ENCODE assay signal across 16 cellular contexts in genomic region chr11:115287266-115287665, GRCh38.
"Had no signal": no experiment of that assay in that cellular context is flagged by ENCODE, and none has a peak within 500 bp of the region (broad histone marks: within the 10 kb centered on the region; RNA-seq: fewer than 3 reads in every experiment).

No MANE protein-coding gene starts in this region.

- H3K27ac Mint-ChIP-seq: activated CD8-positive, alpha-beta memory T cell treated with anti-CD3 and anti-CD28 coated beads, Interleukin-2, amount 10 ng/mL, durations not matched to agents 7 days and 5 days; activated naive CD8-positive, alpha-beta T cell treated with anti-CD3 and anti-CD28 coated beads, Interleukin-2, amount 10 ng/mL, durations not matched to agents 7 days and 5 days; activated T-cell treated with anti-CD3 and anti-CD28 coated beads, Interleukin-2, amount 50 U/mL, for 24 hours; natural killer cell treated with Interleukin-12 subunit alpha and Interleukin-12 subunit beta and Interleukin-15 and Interleukin-18, amount 100 ng/mL, for 72 hours; stimulated activated effector memory CD8-positive, alpha-beta T cell treated with anti-CD3 and anti-CD28 coated beads, Interleukin-12 subunit alpha, Interleukin-12 subunit beta, amount 100 ng/mL, for 72 hours had no signal

- H3K4me3 Mint-ChIP-seq: activated CD8-positive, alpha-beta memory T cell treated with anti-CD3 and anti-CD28 coated beads, Interleukin-2, amount 10 ng/mL, durations not matched to agents 7 days and 5 days; activated naive CD8-positive, alpha-beta T cell treated with anti-CD3 and anti-CD28 coated beads, Interleukin-2, amount 10 ng/mL, durations not matched to agents 7 days and 5 days; activated T-cell treated with anti-CD3 and anti-CD28 coated beads, Interleukin-2, amount 50 U/mL, for 24 hours; natural killer cell treated with Interleukin-12 subunit alpha and Interleukin-12 subunit beta and Interleukin-15 and Interleukin-18, amount 100 ng/mL, for 72 hours; stimulated activated effector memory CD8-positive, alpha-beta T cell treated with anti-CD3 and anti-CD28 coated beads, Interleukin-12 subunit alpha, Interleukin-12 subunit beta, amount 100 ng/mL, for 72 hours had no signal

- ATAC-seq: activated CD8-positive, alpha-beta memory T cell treated with anti-CD3 and anti-CD28 coated beads, Interleukin-2, amount 10 ng/mL, durations not matched to agents 7 days and 5 days; left colon; natural killer cell treated with Interleukin-12 subunit alpha and Interleukin-12 subunit beta and Interleukin-15 and Interleukin-18, amount 100 ng/mL, for 72 hours; psoas muscle; right lobe of liver; stimulated activated effector memory CD8-positive, alpha-beta T cell treated with anti-CD3 and anti-CD28 coated beads, Interleukin-12 subunit alpha, Interleukin-12 subunit beta, amount 100 ng/mL, for 72 hours had no signal

- H3K36me3 Mint-ChIP-seq: activated CD8-positive, alpha-beta memory T cell treated with anti-CD3 and anti-CD28 coated beads, Interleukin-2, amount 10 ng/mL, durations not matched to agents 7 days and 5 days; activated naive CD8-positive, alpha-beta T cell treated with anti-CD3 and anti-CD28 coated beads, Interleukin-2, amount 10 ng/mL, durations not matched to agents 7 days and 5 days; natural killer cell treated with Interleukin-12 subunit alpha and Interleukin-12 subunit beta and Interleukin-15 and Interleukin-18, amount 100 ng/mL, for 72 hours; stimulated activated effector memory CD8-positive, alpha-beta T cell treated with anti-CD3 and anti-CD28 coated beads, Interleukin-12 subunit alpha, Interleukin-12 subunit beta, amount 100 ng/mL, for 72 hours had no signal

- H3K27me3 Mint-ChIP-seq: activated naive CD8-positive, alpha-beta T cell treated with anti-CD3 and anti-CD28 coated beads, Interleukin-2, amount 10 ng/mL, durations not matched to agents 7 days and 5 days; activated T-cell treated with anti-CD3 and anti-CD28 coated beads, Interleukin-2, amount 50 U/mL, for 24 hours had no signal

- DNase-seq: activated CD4-positive, alpha-beta T cell treated with anti-CD3 and anti-CD28 coated beads for 1 hour; activated CD4-positive, alpha-beta T cell treated with anti-CD3 and anti-CD28 coated beads, Interleukin-2, amount 50 U/mL, for 48 hours; activated CD8-positive, alpha-beta memory T cell treated with anti-CD3 and anti-CD28 coated beads, Interleukin-2, amount 10 ng/mL, durations not matched to agents 7 days and 5 days; activated effector memory CD4-positive, alpha-beta T cell treated with anti-CD3 and anti-CD28 coated beads, Interleukin-2, amount 50 U/mL, for 16 hours; activated naive CD8-positive, alpha-beta T cell treated with anti-CD3 and anti-CD28 coated beads, Interleukin-2, amount 10 ng/mL, durations not matched to agents 7 days and 5 days; activated T-cell treated with anti-CD3 and anti-CD28 coated beads, Interleukin-2, amount 50 U/mL, for 24 hours; anterior cingulate cortex; esophagus squamous epithelium; foreskin fibroblast; left colon; psoas muscle; right lobe of liver; T1000; tibial artery had no signal

- H3K9me3 Mint-ChIP-seq: activated naive CD8-positive, alpha-beta T cell treated with anti-CD3 and anti-CD28 coated beads, Interleukin-2, amount 10 ng/mL, durations not matched to agents 7 days and 5 days; activated T-cell treated with anti-CD3 and anti-CD28 coated beads, Interleukin-2, amount 50 U/mL, for 24 hours; natural killer cell treated with Interleukin-12 subunit alpha and Interleukin-12 subunit beta and Interleukin-15 and Interleukin-18, amount 100 ng/mL, for 72 hours; stimulated activated effector memory CD8-positive, alpha-beta T cell treated with anti-CD3 and anti-CD28 coated beads, Interleukin-12 subunit alpha, Interleukin-12 subunit beta, amount 100 ng/mL, for 72 hours had no signal

- H3K4me1 Mint-ChIP-seq: activated CD8-positive, alpha-beta memory T cell treated with anti-CD3 and anti-CD28 coated beads, Interleukin-2, amount 10 ng/mL, durations not matched to agents 7 days and 5 days; activated naive CD8-positive, alpha-beta T cell treated with anti-CD3 and anti-CD28 coated beads, Interleukin-2, amount 10 ng/mL, durations not matched to agents 7 days and 5 days had no signal
